In genomic region chr14:99549684-99550083, GRCh38 we compare ENCODE assay signal across 1 cellular context.
TF ChIP-seq lines count a peak whose summit lies in the region.

No MANE protein-coding gene starts in this region.

TF ChIP-seq in HepG2, 621 proteins besides CTCF, POLR2A, EP300 and RAD21 (continued from another document and continues in another):
- TF ChIP-seq AFF4 (CRISPR knock-in tag; IDR thresholded peaks at IDR 0.05): no peak
- no peak for TF ChIP-seq KLF6 (CRISPR knock-in tag; IDR thresholded peaks at IDR 0.05)
- TF ChIP-seq SOX13 (IDR thresholded peaks at IDR 0.05): no peak
- TF ChIP-seq SOX13 (CRISPR knock-in tag; conservative IDR thresholded peaks at IDR 0.05 in 1 of 2, IDR thresholded peaks at IDR 0.05 in 1 of 2): peak in 1 of 2 experiments; percentile 63; a peak in 2 of 4 replicates
- no peak for TF ChIP-seq ZNF460 (CRISPR knock-in tag; IDR thresholded peaks at IDR 0.05; ENCODE audit: borderline replicate concordance)
- TF ChIP-seq HOMEZ (CRISPR knock-in tag; IDR thresholded peaks at IDR 0.05; ENCODE audit: low read depth): peak; percentile 39; the same call in 1 of the 2 replicates
- TF ChIP-seq HNRNPUL1 (IDR thresholded peaks at IDR 0.05; ENCODE audit: low read depth, low read length): no peak
- no peak for TF ChIP-seq KAT8 (CRISPR knock-in tag; IDR thresholded peaks at IDR 0.05)
- TF ChIP-seq CREB3 (CRISPR knock-in tag; IDR thresholded peaks at IDR 0.05): no peak
- TF ChIP-seq TBP (CRISPR knock-in tag; IDR thresholded peaks at IDR 0.05): no peak
- TF ChIP-seq RFX1 (IDR thresholded peaks at IDR 0.05): no peak
- TF ChIP-seq DNMT3B (CRISPR knock-in tag; conservative IDR thresholded peaks at IDR 0.05): no peak
- TF ChIP-seq MTF1 (CRISPR knock-in tag; IDR thresholded peaks at IDR 0.05): no peak
- TF ChIP-seq SMAD1 (CRISPR knock-in tag; IDR thresholded peaks at IDR 0.05; ENCODE audit: borderline replicate concordance, low read depth): no peak
- no peak for TF ChIP-seq ZNF280B (CRISPR knock-in tag; IDR thresholded peaks at IDR 0.05; ENCODE audit: borderline replicate concordance)
- no peak for TF ChIP-seq MBD4 (IDR thresholded peaks at IDR 0.05; ENCODE audit: borderline replicate concordance, low read length)
- no peak for TF ChIP-seq SMAD9 (CRISPR knock-in tag; IDR thresholded peaks at IDR 0.05)
- TF ChIP-seq SNAI1 (CRISPR knock-in tag; IDR thresholded peaks at IDR 0.05; ENCODE audit: borderline replicate concordance): no peak
- TF ChIP-seq ZIK1 (CRISPR knock-in tag; IDR thresholded peaks at IDR 0.05; ENCODE audit: borderline replicate concordance, low read depth): no peak
- no peak; the same call in 1 of the 2 replicates for TF ChIP-seq ZBTB26 (CRISPR knock-in tag; IDR thresholded peaks at IDR 0.05; ENCODE audit: borderline replicate concordance)
- TF ChIP-seq ZNF10 (CRISPR knock-in tag; IDR thresholded peaks at IDR 0.05; ENCODE audit: borderline replicate concordance, low read depth): no peak
- 0 out of 2 replicates have a peak, but pooled peaks have one; percentile 13 for TF ChIP-seq HNF1B (CRISPR knock-in tag; IDR thresholded peaks at IDR 0.05)
- no peak for TF ChIP-seq GZF1 (CRISPR knock-in tag; IDR thresholded peaks at IDR 0.05)
- TF ChIP-seq ZNF780A (CRISPR knock-in tag; IDR thresholded peaks at IDR 0.05): no peak
- no peak for TF ChIP-seq CC2D1A (CRISPR knock-in tag; IDR thresholded peaks at IDR 0.05)
- no peak for TF ChIP-seq POLR2G (IDR thresholded peaks at IDR 0.05; ENCODE audit: low read depth, low read length)
- no peak for TF ChIP-seq ZNF710 (CRISPR knock-in tag; IDR thresholded peaks at IDR 0.05; ENCODE audit: borderline replicate concordance)
- no peak for TF ChIP-seq MNT (IDR thresholded peaks at IDR 0.05)
- TF ChIP-seq ZMAT3 (CRISPR knock-in tag; conservative IDR thresholded peaks at IDR 0.05): no peak
- TF ChIP-seq ZFX (CRISPR knock-in tag; IDR thresholded peaks at IDR 0.05; ENCODE audit: low read depth): no peak
- no peak for TF ChIP-seq ZNF333 (CRISPR knock-in tag; IDR thresholded peaks at IDR 0.05; ENCODE audit: borderline replicate concordance)
- no peak for TF ChIP-seq ZNF296 (CRISPR knock-in tag; conservative IDR thresholded peaks at IDR 0.05)
- no peak for TF ChIP-seq ZNF446 (CRISPR knock-in tag; IDR thresholded peaks at IDR 0.05)
- no peak for TF ChIP-seq TGIF2 (CRISPR knock-in tag; IDR thresholded peaks at IDR 0.05)
- TF ChIP-seq ZC3H4 (CRISPR knock-in tag; IDR thresholded peaks at IDR 0.05; ENCODE audit: borderline replicate concordance): no peak
- TF ChIP-seq MIXL1 (CRISPR knock-in tag; IDR thresholded peaks at IDR 0.05): peak; percentile 87
- TF ChIP-seq PREB (CRISPR knock-in tag; IDR thresholded peaks at IDR 0.05): no peak
- no peak for TF ChIP-seq ASH2L (IDR thresholded peaks at IDR 0.05; ENCODE audit: insufficient read length, low read depth, low read length)
- TF ChIP-seq SNAPC2 (CRISPR knock-in tag; IDR thresholded peaks at IDR 0.05): no peak
- TF ChIP-seq TFDP2 (CRISPR knock-in tag; IDR thresholded peaks at IDR 0.05): no peak
- no peak for TF ChIP-seq HDAC6 (IDR thresholded peaks at IDR 0.05; ENCODE audit: low read depth, low read length)
- no peak for TF ChIP-seq ZSCAN20 (CRISPR knock-in tag; IDR thresholded peaks at IDR 0.05; ENCODE audit: borderline replicate concordance)
- no peak for TF ChIP-seq BRCA1 (CRISPR knock-in tag; IDR thresholded peaks at IDR 0.05)
- no peak for TF ChIP-seq ZBTB21 (CRISPR knock-in tag; IDR thresholded peaks at IDR 0.05)
- TF ChIP-seq ZNF598 (CRISPR knock-in tag; IDR thresholded peaks at IDR 0.05; ENCODE audit: borderline replicate concordance): no peak
- TF ChIP-seq RFX3 (CRISPR knock-in tag; IDR thresholded peaks at IDR 0.05): no peak
- no peak for TF ChIP-seq NR2F2 (IDR thresholded peaks at IDR 0.05; ENCODE audit: borderline replicate concordance, low read depth)
- no peak for TF ChIP-seq CAMTA2 (CRISPR knock-in tag; IDR thresholded peaks at IDR 0.05; ENCODE audit: borderline replicate concordance)
- TF ChIP-seq ZBTB38 (CRISPR knock-in tag; IDR thresholded peaks at IDR 0.05): no peak
- no peak for TF ChIP-seq ZNF7 (CRISPR knock-in tag; IDR thresholded peaks at IDR 0.05)
- no peak for TF ChIP-seq MTERF4 (CRISPR knock-in tag; IDR thresholded peaks at IDR 0.05)
- no peak for TF ChIP-seq ZNF605 (CRISPR knock-in tag; IDR thresholded peaks at IDR 0.05)
